1 cellular context compared by ENCODE assay signal in the genomic region with DNA sequence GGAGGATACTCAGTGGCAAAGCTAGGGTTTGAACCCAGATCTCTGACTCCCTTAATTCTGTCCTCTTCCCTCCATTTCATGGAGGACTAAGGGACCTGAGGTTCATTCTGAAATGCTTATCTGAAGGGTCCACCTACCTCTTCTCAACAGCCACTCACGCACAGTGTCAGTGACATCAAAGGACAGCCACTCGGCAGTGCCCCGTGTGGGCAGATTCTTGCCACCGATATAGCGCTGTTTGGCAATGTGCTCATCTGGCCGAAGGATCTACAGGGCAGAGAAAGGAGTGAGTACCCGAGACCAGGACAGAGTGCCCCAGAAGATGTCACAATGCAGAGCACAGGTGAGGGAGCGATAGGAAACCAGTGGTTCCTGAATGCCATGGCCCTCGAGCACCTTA.
TF ChIP-seq lines count a peak whose summit lies in the region.

No MANE protein-coding gene starts in this region.

TF ChIP-seq in HCT116, 20 proteins besides CTCF, POLR2A, EP300 and RAD21:
- no peak for TF ChIP-seq ZFX (IDR thresholded peaks at IDR 0.05)
- TF ChIP-seq TCF7L2 (IDR thresholded peaks at IDR 0.05; ENCODE audit: borderline replicate concordance, extremely low read depth, insufficient read depth, insufficient read length), result peak; percentile 25
TF ChIP-seq in HCT116: peak in this region for 1.
